In the genomic region with DNA sequence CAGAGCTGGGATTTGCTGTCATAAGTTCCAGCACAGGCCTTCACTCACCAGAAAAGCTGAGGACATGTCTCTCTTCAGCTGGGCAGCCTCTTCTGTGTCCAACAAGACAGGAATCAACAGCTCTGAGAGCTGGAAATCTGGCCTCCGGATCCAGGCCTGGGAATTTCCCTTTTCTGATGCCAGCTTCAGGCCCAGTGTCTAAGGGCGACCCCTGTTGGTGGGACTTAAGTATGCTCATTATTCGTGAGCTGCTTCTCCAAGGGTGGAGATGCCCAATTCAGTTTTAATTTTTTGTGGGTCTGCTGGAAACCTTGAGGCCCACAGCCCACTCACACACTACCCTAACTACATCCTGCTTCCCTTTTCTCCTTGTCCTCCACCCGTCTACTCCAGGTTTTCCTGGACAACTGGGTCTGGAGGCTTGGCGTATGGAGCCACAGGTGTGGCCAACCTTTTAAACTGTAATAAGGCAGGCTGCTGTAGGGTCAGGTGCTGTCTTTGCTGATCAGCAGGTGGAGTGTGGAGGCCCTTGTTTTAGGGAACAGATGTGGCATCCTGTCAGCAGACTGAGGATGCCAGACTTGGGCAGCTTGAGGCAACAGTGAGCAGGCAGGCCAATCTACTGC, we compare ENCODE assay signal across 1 cellular context.
TF ChIP-seq lines count a peak whose summit lies in the region.

No MANE protein-coding gene starts in this region.

TF ChIP-seq in A549, 52 proteins besides CTCF, POLR2A, EP300 and RAD21 (continued from another document):
- no peak for TF ChIP-seq NPAS2 (CRISPR knock-in tag; IDR thresholded peaks at IDR 0.05; ENCODE audit: borderline replicate concordance)
- TF ChIP-seq, protein P1, sequence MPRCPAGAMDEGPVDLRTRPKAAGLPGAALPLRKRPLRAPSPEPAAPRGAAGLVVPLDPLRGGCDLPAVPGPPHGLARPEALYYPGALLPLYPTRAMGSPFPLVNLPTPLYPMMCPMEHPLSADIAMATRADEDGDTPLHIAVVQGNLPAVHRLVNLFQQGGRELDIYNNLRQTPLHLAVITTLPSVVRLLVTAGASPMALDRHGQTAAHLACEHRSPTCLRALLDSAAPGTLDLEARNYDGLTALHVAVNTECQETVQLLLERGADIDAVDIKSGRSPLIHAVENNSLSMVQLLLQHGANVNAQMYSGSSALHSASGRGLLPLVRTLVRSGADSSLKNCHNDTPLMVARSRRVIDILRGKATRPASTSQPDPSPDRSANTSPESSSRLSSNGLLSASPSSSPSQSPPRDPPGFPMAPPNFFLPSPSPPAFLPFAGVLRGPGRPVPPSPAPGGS (IDR thresholded peaks at IDR 0.05), result no peak
